ENCODE assay signal across 8 cellular contexts in the genomic region with DNA sequence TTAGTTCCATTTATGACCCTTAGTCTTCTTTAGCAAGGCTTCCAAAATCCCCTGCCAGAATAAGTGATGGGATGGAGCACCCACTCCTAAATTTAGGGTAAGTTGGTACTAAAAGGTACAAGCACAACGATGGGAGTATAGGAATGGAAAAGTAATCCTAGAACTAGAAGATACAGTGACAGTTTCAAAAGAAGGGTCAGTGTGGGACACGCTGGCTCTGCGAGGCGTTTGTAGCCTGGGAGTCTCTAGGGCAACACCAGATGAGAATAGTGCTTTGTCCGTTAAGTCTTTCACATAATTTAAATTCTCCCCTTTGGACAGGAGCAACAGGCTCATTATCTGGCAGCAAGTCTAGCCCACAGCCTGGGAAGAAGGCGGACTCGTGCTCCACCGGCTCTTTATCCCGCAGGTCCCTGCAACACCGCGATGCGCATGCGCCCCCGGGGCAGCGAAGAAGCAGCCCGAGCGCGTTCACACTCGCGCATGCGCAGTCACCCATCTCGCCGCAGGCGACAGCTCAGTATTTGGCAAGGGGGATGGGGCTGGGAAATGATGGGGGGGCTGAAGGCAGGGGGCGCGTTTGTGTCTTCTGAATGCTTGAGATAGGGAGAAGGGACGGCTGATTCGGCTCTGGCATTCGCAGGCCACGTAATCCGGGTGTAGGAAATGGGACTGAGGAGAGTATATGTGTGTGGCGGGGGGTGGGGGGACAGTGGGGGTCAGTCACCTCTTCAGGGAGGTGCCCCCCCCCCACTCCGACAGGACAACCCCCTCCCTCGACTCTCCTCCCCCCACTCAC. TPM values are rescaled to one million over a fixed set of nuclear protein-coding genes. Genes with fewer than 3 reads are reported as not detected.
DNase-seq lines count a peak whose midpoint lies in the region; ATAC-seq and TF ChIP-seq lines count a peak whose summit lies in the region.

No MANE protein-coding gene starts in this region.

- DNase-seq in G401 (ENCODE audit: low spot score) (peak; percentile 91), HFFc6 (peak; percentile 90), NCI-H1417 (lab: John Stamatoyannopoulos, UW) (peak; percentile 90 to 96 (median 92)), cardiac septum (ENCODE audit: low spot score) (peak; percentile 98), tibial artery (peak; percentile 96 to 98)
- DNase-seq in activated naive CD8-positive, alpha-beta T cell treated with anti-CD3 and anti-CD28 coated beads, Interleukin-2, amount 50 U/mL, for 24 hours: peak; percentile 98

- peaks cover 35% of the 10 kb centered on the region for H3K4me1 Mint-ChIP-seq in HFFc6 (ENCODE audit: low read depth)
- peaks cover 50% of the 10 kb centered on the region for H3K4me1 Mint-ChIP-seq in activated naive CD8-positive, alpha-beta T cell treated with anti-CD3 and anti-CD28 coated beads, Interleukin-2, amount 50 U/mL, for 24 hours

- peaks cover 13% of the 10 kb centered on the region for H3K4me1 ChIP-seq in parathyroid adenoma
- H3K4me1 ChIP-seq in tibial artery: peaks cover 0 to 46% (median 24%) of the 10 kb centered on the region in 4 donors

- H3K4me2 ChIP-seq in SU-DHL-6 (ENCODE audit: low read depth, low read length, poor library complexity, severe bottlenecking) (peak overlapping the region; percentile 96), parathyroid adenoma (ENCODE audit: low read length) (peak overlapping the region; percentile 86)

- TF ChIP-seq CTCF in HFFc6 (IDR thresholded peaks at IDR 0.05) (peak; percentile 40), SU-DHL-6 (IDR thresholded peaks at IDR 0.05; ENCODE audit: insufficient read depth, low read length, poor library complexity, severe bottlenecking) (no peak), parathyroid adenoma (IDR thresholded peaks at IDR 0.05) (no peak), tibial artery (IDR thresholded peaks at IDR 0.05) (no peak)

- H4K20me1 ChIP-seq in SU-DHL-6 (ENCODE audit: low read depth, low read length): peaks cover 16% of the 10 kb centered on the region

- in situ Hi-C loops in G401 (cut with HindIII; ENCODE audit: low sequenced_read_pairs): no loop called here

- intact Hi-C loops in cardiac septum (cut with DNase I): loop anchor here (5.0 kb wide), 3 partner anchors 40 to 100 kb away; partner anchors contain the start of gene NXPH3
- intact Hi-C loops in tibial artery (cut with DNase I; ENCODE audit: low total_unique reads): loop anchor here (10.0 kb wide), 1 partner anchor 63 kb away; no protein-coding TSS in a partner anchor

- peak overlapping the region; percentile 55 for H2AFZ ChIP-seq in SU-DHL-6 (ENCODE audit: low read depth, low read length, severe bottlenecking)
- peak overlapping the region; percentile 93 for H2AFZ ChIP-seq in parathyroid adenoma

- H3K27ac ChIP-seq in SU-DHL-6 (ENCODE audit: low read depth, low read length) (peak overlapping the region; percentile 69), parathyroid adenoma (peak overlapping the region; percentile 94), tibial artery (peak overlapping the region; percentile 95 to 99)

- peaks cover 12% of the 10 kb centered on the region for H3F3A ChIP-seq in SU-DHL-6 (ENCODE audit: insufficient read depth)

- H3K79me2 ChIP-seq in SU-DHL-6 (ENCODE audit: insufficient read depth, low read length) (peaks cover 47% of the 10 kb centered on the region), parathyroid adenoma (peaks cover 33% of the 10 kb centered on the region)

- H3K9ac ChIP-seq in SU-DHL-6 (ENCODE audit: low read length): peak overlapping the region; percentile 78
- H3K9ac ChIP-seq in parathyroid adenoma: peak overlapping the region; percentile 30

- no peaks in the 10 kb centered on the region for H3K27me3 ChIP-seq in SU-DHL-6 (ENCODE audit: low read length)
- no peaks in the 10 kb centered on the region for H3K27me3 ChIP-seq in parathyroid adenoma (ENCODE audit: control insufficient read depth, insufficient read depth, low read length)
- no peaks in the 10 kb centered on the region for H3K27me3 ChIP-seq in tibial artery

- H3K36me3 ChIP-seq in SU-DHL-6 (ENCODE audit: low read length) (peaks cover 8% of the 10 kb centered on the region; the same call in 1 of the 2 replicates), parathyroid adenoma (ENCODE audit: control insufficient read depth, insufficient read depth, low read length) (no peaks in the 10 kb centered on the region), tibial artery (peaks cover 0 to 5% (median 0%) of the 10 kb centered on the region in 3 donors)

- H3K36me3 Mint-ChIP-seq in HFFc6 (ENCODE audit: low read depth): peaks cover 17% of the 10 kb centered on the region
- H3K36me3 Mint-ChIP-seq in activated naive CD8-positive, alpha-beta T cell treated with anti-CD3 and anti-CD28 coated beads, Interleukin-2, amount 50 U/mL, for 24 hours (ENCODE audit: low read depth): peaks cover 21% of the 10 kb centered on the region

- H3K9me3 ChIP-seq in SU-DHL-6 (ENCODE audit: insufficient read depth, low read length) (no peaks in the 10 kb centered on the region; the same call in 1 of the 2 replicates), parathyroid adenoma (ENCODE audit: control insufficient read depth, low read length) (no peaks in the 10 kb centered on the region), tibial artery (no peaks in the 10 kb centered on the region)

- H3K4me3 Mint-ChIP-seq in HFFc6: peak overlapping the region; percentile 91
- peak overlapping the region; percentile 85 for H3K4me3 Mint-ChIP-seq in activated naive CD8-positive, alpha-beta T cell treated with anti-CD3 and anti-CD28 coated beads, Interleukin-2, amount 50 U/mL, for 24 hours

- H3K4me3 ChIP-seq in SU-DHL-6 (ENCODE audit: insufficient read depth, low read length, poor library complexity, severe bottlenecking) (peak overlapping the region; percentile 63), parathyroid adenoma (ENCODE audit: low read depth, low read length) (peak overlapping the region; percentile 91), tibial artery (peak overlapping the region; percentile 73 to 80)

- H3K27me3 Mint-ChIP-seq in HFFc6 (ENCODE audit: insufficient read depth): peaks cover 10% of the 10 kb centered on the region; the same call in 1 of the 2 replicates
- H3K27me3 Mint-ChIP-seq in activated naive CD8-positive, alpha-beta T cell treated with anti-CD3 and anti-CD28 coated beads, Interleukin-2, amount 50 U/mL, for 24 hours: peaks cover 6% of the 10 kb centered on the region

- peak; percentile 70 for ATAC-seq in activated naive CD8-positive, alpha-beta T cell treated with anti-CD3 and anti-CD28 coated beads, Interleukin-2, amount 50 U/mL, for 24 hours

- no peaks in the 10 kb centered on the region for H3K9me2 ChIP-seq in SU-DHL-6 (replicated peaks; ENCODE audit: insufficient read depth, low read length)

- no peaks in the 10 kb centered on the region for H3K9me3 Mint-ChIP-seq in HFFc6
- peaks cover 4% of the 10 kb centered on the region for H3K9me3 Mint-ChIP-seq in activated naive CD8-positive, alpha-beta T cell treated with anti-CD3 and anti-CD28 coated beads, Interleukin-2, amount 50 U/mL, for 24 hours

- H3K27ac Mint-ChIP-seq in HFFc6: peak overlapping the region; percentile 94
- H3K27ac Mint-ChIP-seq in activated naive CD8-positive, alpha-beta T cell treated with anti-CD3 and anti-CD28 coated beads, Interleukin-2, amount 50 U/mL, for 24 hours: peak overlapping the region; percentile 92

RNA-seq across cellular contexts. Expression of gene SPOP, which starts 0.6 kb away (rescaled TPM):
- total RNA-seq in G401 (2014; rRNA removed; shearing (Covaris generic)): 158 and 200 TPM in 2 replicates
- 10 to 100 TPM; 53.2 to 60.6 (median 55.6) TPM for total RNA-seq in HFFc6 (2021; fragmentation: NEBNext Ultra II Directional; extraction: Animal tissue kit (Norgen Biotek cat#: 25700))
- total RNA-seq in cardiac septum: 68.3 TPM

RNA-seq across cellular contexts. Expression of gene SLC35B1, which starts 30.4 kb away (rescaled TPM):
- 65.5 and 66.2 TPM in 2 replicates for total RNA-seq in G401 (2014; rRNA removed; shearing (Covaris generic))
- 100 to 1,000 TPM in 2 of 6 experiments, 10 to 100 TPM in 4; 78.2 to 117 (median 88.4) TPM for total RNA-seq in HFFc6 (2021; fragmentation: NEBNext Ultra II Directional; extraction: Animal tissue kit (Norgen Biotek cat#: 25700))
- total RNA-seq in cardiac septum: 73.8 TPM

Comparison
In these comparisons a context has a peak if more than half of its experiments do, and no peak if none do; other contexts are left out.
1. Peak in every context shown above with its lines: DNase-seq, ATAC-seq, H3K4me3 ChIP-seq and H3K27ac ChIP-seq.